Comparison of ENCODE assay signal across 27 cellular contexts in genomic region chr17:49379926-49380325, GRCh38.
"Had no signal": no experiment of that assay in that cellular context is flagged by ENCODE, and none has a peak within 500 bp of the region (broad histone marks: within the 10 kb centered on the region; RNA-seq: fewer than 3 reads in every experiment).

No MANE protein-coding gene starts in this region.

- H3K4me1 ChIP-seq: ascending aorta had no signal

- H3K27ac ChIP-seq: ascending aorta, SK-N-MC had no signal

- H3K27me3 ChIP-seq: ascending aorta had no signal

- H3K9me3 ChIP-seq: ascending aorta had no signal

- DNase-seq: activated B cell treated with CpG ODN at 0.5 μM for 24 hours; activated CD4-positive, alpha-beta T cell treated with anti-CD3 and anti-CD28 coated beads for 1 hour; activated CD4-positive, alpha-beta T cell treated with anti-CD3 and anti-CD28 coated beads, Interleukin-2, amount 10 ng/mL, durations not matched to agents 24 days and 14 days; activated CD4-positive, alpha-beta T cell treated with anti-CD3 and anti-CD28 coated beads, Interleukin-2, amount 50 U/mL, for 48 hours; activated CD8-positive, alpha-beta memory T cell treated with anti-CD3 and anti-CD28 coated beads for 24 hours; activated effector memory CD4-positive, alpha-beta T cell treated with anti-CD3 and anti-CD28 coated beads, Interleukin-2, amount 50 U/mL, for 16 hours; activated naive CD4-positive, alpha-beta T cell treated with Interleukin-2 at 50 U/mL for 16 hours; activated naive CD8-positive, alpha-beta T cell treated with anti-CD3 and anti-CD28 coated beads, Interleukin-2, amount 50 U/mL, for 24 hours; activated T-cell treated with anti-CD3 and anti-CD28 coated beads, Interleukin-2, amount 50 U/mL, for 4 hours; amniotic stem cell; MV-4-11; NCI-H1092 treated with DMSO at 0.1 percent for 48 hours; NCI-H1436; NCI-H187; NCI-H2081; NCI-H510A treated with DMSO at 0.1 percent for 48 hours; NCI-H69; NK-92 treated with Interleukin-12 subunit alpha and Interleukin-12 subunit beta, amount 100 ng/mL, for 24 hours; OCI-M1; RPMI8226; T-helper 17 cell; T-helper 9 cell had no signal

- H3K4me3 ChIP-seq: ascending aorta, SK-N-MC had no signal

- H3K36me3 ChIP-seq: ascending aorta had no signal

- ATAC-seq: activated naive CD4-positive, alpha-beta T cell treated with anti-CD3 and anti-CD28 coated beads, Interleukin-2, amount 50 U/mL, for 72 hours; activated naive CD8-positive, alpha-beta T cell treated with anti-CD3 and anti-CD28 coated beads, Interleukin-2, amount 50 U/mL, for 24 hours; activated T-cell treated with anti-CD3 and anti-CD28 coated beads, Interleukin-2, amount 50 U/mL, for 4 hours; Panc1; Right ventricle myocardium inferior; T-helper 17 cell had no signal
